ENCODE assay signal across 22 cellular contexts in the genomic region with DNA sequence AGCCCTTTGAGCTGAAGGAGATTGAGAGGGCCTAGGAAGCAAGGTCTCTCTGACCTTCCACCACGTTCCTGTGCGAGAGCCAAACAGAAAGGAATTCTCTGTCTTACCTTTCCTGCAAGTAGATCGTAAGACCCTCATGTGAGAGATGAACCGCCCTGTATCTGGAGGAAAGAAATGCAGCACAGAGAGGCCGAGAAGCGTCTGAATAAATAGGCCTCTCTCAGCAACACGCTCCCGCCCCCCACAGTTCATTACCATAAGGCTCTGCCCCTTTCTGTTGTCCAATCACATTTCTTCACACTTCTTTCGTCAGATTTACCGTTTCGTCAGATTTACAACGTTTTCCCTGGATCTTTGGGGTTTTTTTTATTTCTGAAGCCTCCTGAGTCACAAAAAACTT.
"Had no signal": no experiment of that assay in that cellular context is flagged by ENCODE, and none has a peak within 500 bp of the region (broad histone marks: within the 10 kb centered on the region; RNA-seq: fewer than 3 reads in every experiment).

No MANE protein-coding gene starts in this region.

- H3K27me3 ChIP-seq: colonic mucosa, dorsolateral prefrontal cortex, esophagus muscularis mucosa, ovary, thyroid gland had no signal

- H3K36me3 ChIP-seq: colonic mucosa, left ventricle myocardium inferior, ovary, thyroid gland, WERI-Rb-1 had no signal

- H3K4me1 ChIP-seq: colonic mucosa, esophagus muscularis mucosa, left ventricle myocardium inferior had no signal

- DNase-seq: activated CD4-positive, alpha-beta T cell treated with anti-CD3 and anti-CD28 coated beads, Interleukin-2, amount 50 U/mL, for 48 hours; activated naive CD4-positive, alpha-beta T cell treated with Interleukin-2 at 50 U/mL for 16 hours; activated naive CD8-positive, alpha-beta T cell treated with anti-CD3 and anti-CD28 coated beads for 36 hours; activated T-cell treated with anti-CD3 and anti-CD28 coated beads, Interleukin-2, amount 50 U/mL, for 48 hours; colonic mucosa; dorsolateral prefrontal cortex; effector memory CD8-positive, alpha-beta T cell; foreskin fibroblast; left ventricle myocardium inferior; mammary epithelial cell; ovary; right cardiac atrium; stimulated activated CD4-positive, alpha-beta T cell treated with anti-CD3 and anti-CD28 coated beads, Interleukin-1b, Interleukin-23, amount 100 ng/mL, for 48 hours; T-cell; thyroid gland; WERI-Rb-1 had no signal

- H3K9me3 Mint-ChIP-seq: activated naive CD8-positive, alpha-beta T cell treated with anti-CD3 and anti-CD28 coated beads for 36 hours; central memory CD8-positive, alpha-beta T cell; natural killer cell treated with Interleukin-12 subunit alpha and Interleukin-12 subunit beta and Interleukin-15 and Interleukin-18, amount 100 ng/mL, for 72 hours; stimulated activated naive CD8-positive, alpha-beta T cell treated with anti-CD3 and anti-CD28 coated beads, Interleukin-15, Interleukin-2, amounts not matched to agents 100 ng/mL and 50 ng/mL, for 24 hours; T-cell; T-helper 2 cell treated with Interferon-gamma antibody and Interleukin-4, amounts not matched to agents 5 μg/mL and 100 μg/mL, for 36 hours had no signal

- H3K4me3 ChIP-seq: colonic mucosa, esophagus muscularis mucosa, left ventricle myocardium inferior, ovary, skin epidermis, thyroid gland had no signal

- H3K4me3 Mint-ChIP-seq: activated naive CD8-positive, alpha-beta T cell treated with anti-CD3 and anti-CD28 coated beads for 36 hours; central memory CD8-positive, alpha-beta T cell; effector memory CD8-positive, alpha-beta T cell; natural killer cell treated with Interleukin-12 subunit alpha and Interleukin-12 subunit beta and Interleukin-15 and Interleukin-18, amount 100 ng/mL, for 72 hours; stimulated activated naive CD8-positive, alpha-beta T cell treated with anti-CD3 and anti-CD28 coated beads, Interleukin-15, Interleukin-2, amounts not matched to agents 100 ng/mL and 50 ng/mL, for 24 hours; T-cell; T-helper 2 cell treated with Interferon-gamma antibody and Interleukin-4, amounts not matched to agents 5 μg/mL and 100 μg/mL, for 36 hours had no signal

- H3K4me1 Mint-ChIP-seq: activated naive CD8-positive, alpha-beta T cell treated with anti-CD3 and anti-CD28 coated beads for 36 hours; central memory CD8-positive, alpha-beta T cell; T-cell had no signal

- H3K27ac Mint-ChIP-seq: activated naive CD8-positive, alpha-beta T cell treated with anti-CD3 and anti-CD28 coated beads for 36 hours; effector memory CD8-positive, alpha-beta T cell; natural killer cell treated with Interleukin-12 subunit alpha and Interleukin-12 subunit beta and Interleukin-15 and Interleukin-18, amount 100 ng/mL, for 72 hours; stimulated activated naive CD8-positive, alpha-beta T cell treated with anti-CD3 and anti-CD28 coated beads, Interleukin-15, Interleukin-2, amounts not matched to agents 100 ng/mL and 50 ng/mL, for 24 hours; T-cell; T-helper 2 cell treated with Interferon-gamma antibody and Interleukin-4, amounts not matched to agents 5 μg/mL and 100 μg/mL, for 36 hours had no signal

- ATAC-seq: effector memory CD8-positive, alpha-beta T cell; natural killer cell treated with Interleukin-12 subunit alpha and Interleukin-12 subunit beta and Interleukin-15 and Interleukin-18, amount 100 ng/mL, for 72 hours; right cardiac atrium; T-cell had no signal

- H3K9me3 ChIP-seq: colonic mucosa, esophagus muscularis mucosa, ovary, thyroid gland had no signal

- H3K27ac ChIP-seq: colonic mucosa, esophagus muscularis mucosa, left ventricle myocardium inferior, ovary, thyroid gland, WERI-Rb-1 had no signal

- H3K36me3 Mint-ChIP-seq: activated naive CD8-positive, alpha-beta T cell treated with anti-CD3 and anti-CD28 coated beads for 36 hours; natural killer cell treated with Interleukin-12 subunit alpha and Interleukin-12 subunit beta and Interleukin-15 and Interleukin-18, amount 100 ng/mL, for 72 hours; T-cell had no signal
